Comparison of ENCODE assay signal across 13 cellular contexts in genomic region chr5:137461636-137462596, GRCh38. TPM values are rescaled to one million over a fixed set of nuclear protein-coding genes. Genes with fewer than 3 reads are reported as not detected.
A peak's percentile ranks its signal among the peaks of the same experiment; 100 is the strongest.
DNase-seq lines count a peak whose midpoint lies in the region; ATAC-seq and TF ChIP-seq lines count a peak whose summit lies in the region.
"Had no signal": no experiment of that assay in that cellular context is flagged by ENCODE, and none has a peak within 500 bp of the region (broad histone marks: within the 10 kb centered on the region; RNA-seq: fewer than 3 reads in every experiment).

No MANE protein-coding gene starts in this region.

- H3K4me2 ChIP-seq in GM23338 = no peak overlapping the region
- H3K4me2 ChIP-seq: KMS-11 had no signal

- peaks cover 7% of the 10 kb centered on the region; the same call in 2 of the 3 replicates for H3K4me1 Mint-ChIP-seq in GM23338
- H3K4me1 Mint-ChIP-seq: activated naive CD8-positive, alpha-beta T cell treated with anti-CD3 and anti-CD28 coated beads, Interleukin-2, amount 10 ng/mL, durations not matched to agents 7 days and 5 days had no signal

- no peaks in the 10 kb centered on the region for H3F3A ChIP-seq in GM23338 (replicated peaks; ENCODE audit: low read depth)

- no peak for TF ChIP-seq POLR2A in stomach (IDR thresholded peaks at IDR 0.05)

- no peak overlapping the region for H3K27ac Mint-ChIP-seq in GM23338
- H3K27ac Mint-ChIP-seq: activated naive CD8-positive, alpha-beta T cell treated with anti-CD3 and anti-CD28 coated beads, Interleukin-2, amount 10 ng/mL, durations not matched to agents 7 days and 5 days had no signal

- H3K4me3 Mint-ChIP-seq in GM23338 = no peak overlapping the region
- H3K4me3 Mint-ChIP-seq: activated naive CD8-positive, alpha-beta T cell treated with anti-CD3 and anti-CD28 coated beads, Interleukin-2, amount 10 ng/mL, durations not matched to agents 7 days and 5 days had no signal

- no peaks in the 10 kb centered on the region for H3K36me3 ChIP-seq in GM23338 (ENCODE audit: insufficient read depth)
- H3K36me3 ChIP-seq in stomach = no peaks in the 10 kb centered on the region
- H3K36me3 ChIP-seq: uterus had no signal

- peaks cover 5% of the 10 kb centered on the region for H3K27me3 Mint-ChIP-seq in GM23338 (ENCODE audit: insufficient read depth, low read depth, poor library complexity)

- TF ChIP-seq CTCF in AG09319 (IDR thresholded peaks at IDR 0.05; ENCODE audit: low read depth, low read length) = peak; percentile 1
- TF ChIP-seq CTCF in GM23338 (conservative IDR thresholded peaks at IDR 0.05; ENCODE audit: low read depth in 2 of 2) = peak; percentile 42 to 59
- TF ChIP-seq CTCF in VCaP (conservative IDR thresholded peaks at IDR 0.05) = 0 out of 2 replicates have a peak, but pooled peaks have one; percentile 8
- TF ChIP-seq CTCF in stomach (IDR thresholded peaks at IDR 0.05) = no peak

- TF ChIP-seq EP300 in stomach (IDR thresholded peaks at IDR 0.05) = no peak

- H4K20me1 ChIP-seq in GM23338 (replicated peaks; ENCODE audit: insufficient read depth) = no peaks in the 10 kb centered on the region; the same call in none of the 2 replicates

- no peaks in the 10 kb centered on the region for H3K27me3 ChIP-seq in GM23338 (ENCODE audit: insufficient read depth)
- no peaks in the 10 kb centered on the region for H3K27me3 ChIP-seq in stomach
- H3K27me3 ChIP-seq: uterus had no signal

- H3K4me3 ChIP-seq in GM23338 (no peak overlapping the region), stomach (no peak overlapping the region)
- H3K4me3 ChIP-seq: uterus had no signal

- H3K36me3 Mint-ChIP-seq in GM23338 (ENCODE audit: low read depth) = no peaks in the 10 kb centered on the region
- H3K36me3 Mint-ChIP-seq: activated naive CD8-positive, alpha-beta T cell treated with anti-CD3 and anti-CD28 coated beads, Interleukin-2, amount 10 ng/mL, durations not matched to agents 7 days and 5 days had no signal

- peaks cover 7% of the 10 kb centered on the region; the same call in 1 of the 2 replicates for H3K9me2 ChIP-seq in GM23338 (ENCODE audit: insufficient read depth)

- no peak overlapping the region for H2AFZ ChIP-seq in GM23338

- H3K27ac ChIP-seq in GM23338 (ENCODE audit: low read depth) (no peak overlapping the region), VCaP (no peak overlapping the region), stomach (no peak overlapping the region)
- H3K27ac ChIP-seq: KMS-11, uterus had no signal

- DNase-seq in AG09319 (ENCODE audit: extremely low read depth, low read depth) = no peak
- DNase-seq in GM23338 (ENCODE audit: low spot score) = peak; percentile 78
- peak; percentile 62 for DNase-seq in iPS-NIHi7 (ENCODE audit: extremely low spot score)
- DNase-seq in AML-193 (lab: John Stamatoyannopoulos, UW) = no peak
- DNase-seq in stomach = no peak
- DNase-seq: activated naive CD8-positive, alpha-beta T cell treated with anti-CD3 and anti-CD28 coated beads, Interleukin-2, amount 10 ng/mL, durations not matched to agents 7 days and 5 days; NCI-H187 treated with DMSO at 0.1 percent for 48 hours; uterus had no signal

- ATAC-seq in GM23338 = peak; percentile 98
- no peak for ATAC-seq in HG03571 (IDR thresholded peaks at IDR 0.05; ENCODE audit: unreplicated experiment)
- no peak for ATAC-seq in GM19035 (IDR thresholded peaks at IDR 0.05; ENCODE audit: unreplicated experiment)
- ATAC-seq: esophagus mucosa had no signal

- 41 to 50% (median 48%) methylated on average over 8 to 9 of the region's 9 CpGs for WGBS in stomach, 5 donors

- no peaks in the 10 kb centered on the region for H3K9me3 Mint-ChIP-seq in GM23338
- H3K9me3 Mint-ChIP-seq: activated naive CD8-positive, alpha-beta T cell treated with anti-CD3 and anti-CD28 coated beads, Interleukin-2, amount 10 ng/mL, durations not matched to agents 7 days and 5 days had no signal

- no peaks in the 10 kb centered on the region for H3K9me3 ChIP-seq in stomach
- H3K9me3 ChIP-seq: uterus had no signal

- intact Hi-C loops in stomach (cut with DNase I; ENCODE audit: low total_unique reads) = no loop called here

- H3K4me1 ChIP-seq in GM23338 (ENCODE audit: insufficient read depth) = no peaks in the 10 kb centered on the region
- no peaks in the 10 kb centered on the region for H3K4me1 ChIP-seq in stomach
- H3K4me1 ChIP-seq: uterus had no signal

- H3K79me2 ChIP-seq in GM23338 (replicated peaks; ENCODE audit: insufficient read depth) = no peaks in the 10 kb centered on the region

TF ChIP-seq in GM23338, 12 proteins besides CTCF, POLR2A, EP300 and RAD21:
- TF ChIP-seq JUNB (IDR thresholded peaks at IDR 0.05; ENCODE audit: unreplicated experiment) (no peak), ZNF331 (CRISPR knock-in tag; IDR thresholded peaks at IDR 0.05; ENCODE audit: low read depth) (no peak), ZNF114 (CRISPR knock-in tag; IDR thresholded peaks at IDR 0.05) (no peak), CREB1 (CRISPR knock-in tag; IDR thresholded peaks at IDR 0.05; ENCODE audit: low read depth) (no peak)

RNA-seq across cellular contexts. Expression of gene SPOCK1, which starts 37.2 kb away (rescaled TPM):
- 10.5 and 17.2 TPM in 2 replicates for total RNA-seq in GM23338 (2014; rRNA removed; shearing (Covaris generic))
- polyA plus RNA-seq in GM23338 (2016; fragmentation: Nextera tagmentation; extraction: Ambion mirVana) (6.9 and 8.2 TPM in 2 replicates), stomach (1 to 10 TPM in 2 of 3 donors, under 1 TPM in 1; 0.46 to 1.5 (median 1.2) TPM)
- total RNA-seq in stomach = 10 to 100 TPM in 3 of 5 donors, 1 to 10 TPM in 2; 8.4 to 15.6 (median 10.1) TPM
- total RNA-seq: activated naive CD8-positive, alpha-beta T cell treated with anti-CD3 and anti-CD28 coated beads, Interleukin-2, amount 10 ng/mL, durations not matched to agents 7 days and 5 days had no signal

Comparison
In these comparisons a context has a peak if more than half of its experiments do, and no peak if none do; other contexts are left out.
1. DNase-seq: peak in GM23338 (single experiment) and iPS-NIHi7 (single experiment); none in AG09319 (single experiment), AML-193 (0 of 2) and stomach (single experiment).
2. CTCF ChIP-seq: peak in AG09319 (single experiment), GM23338 (2 of 2) and VCaP (single experiment); none in stomach (0 of 7).